In genomic region chr6:168827484-168827883, GRCh38 we compare ENCODE assay signal across 21 cellular contexts.
DNase-seq lines count a peak whose midpoint lies in the region; ATAC-seq and TF ChIP-seq lines count a peak whose summit lies in the region.
"Had no signal": no experiment of that assay in that cellular context is flagged by ENCODE, and none has a peak within 500 bp of the region (broad histone marks: within the 10 kb centered on the region; RNA-seq: fewer than 3 reads in every experiment).

No MANE protein-coding gene starts in this region.

- no peaks in the 10 kb centered on the region for H3K27me3 ChIP-seq in IMR-90 (ENCODE audit: control insufficient read depth, insufficient read depth, low read length)
- H3K27me3 ChIP-seq in smooth muscle cell (ENCODE audit: low read depth): no peaks in the 10 kb centered on the region

- no peaks in the 10 kb centered on the region for H3K79me1 ChIP-seq in IMR-90 (ENCODE audit: low read depth in 1 of 2, low read length in 2 of 2)

- no peak overlapping the region for H2BK20ac ChIP-seq in IMR-90 (ENCODE audit: low read depth, low read length)

- TF ChIP-seq CTCF in IMR-90 (conservative IDR thresholded peaks at IDR 0.05; ENCODE audit: low read depth, low read length) (no peak), brain (conservative IDR thresholded peaks at IDR 0.05) (no peak), smooth muscle cell (IDR thresholded peaks at IDR 0.05; ENCODE audit: borderline replicate concordance, insufficient read depth, poor library complexity, severe bottlenecking) (no peak)

- H3K9me3 ChIP-seq in IMR-90 (ENCODE audit: control insufficient read depth, insufficient read depth, low read length): peaks cover 19% of the 10 kb centered on the region; the same call in 1 of the 2 replicates
- H3K9me3 ChIP-seq in mesodermal cell (ENCODE audit: control insufficient read depth, low read length): no peaks in the 10 kb centered on the region
- no peaks in the 10 kb centered on the region for H3K9me3 ChIP-seq in smooth muscle cell (replicated peaks; ENCODE audit: low read depth)
- H3K9me3 ChIP-seq: A549, Caco-2, SJCRH30 had no signal

- no peak overlapping the region for H3K4ac ChIP-seq in IMR-90 (ENCODE audit: low read depth, low read length)

- no peaks in the 10 kb centered on the region for H3K79me2 ChIP-seq in smooth muscle cell (ENCODE audit: low read depth)

- H3K36me3 Mint-ChIP-seq in brain: no peaks in the 10 kb centered on the region
- no peaks in the 10 kb centered on the region for H3K36me3 Mint-ChIP-seq in activated naive CD4-positive, alpha-beta T cell treated with anti-CD3 and anti-CD28 coated beads, Interleukin-2, amount 50 U/mL, for 72 hours

- H3K27ac Mint-ChIP-seq in brain: peak overlapping the region in 4 of 5 experiments; percentile 13 to 67 (median 44)
- no peak overlapping the region for H3K27ac Mint-ChIP-seq in activated naive CD4-positive, alpha-beta T cell treated with anti-CD3 and anti-CD28 coated beads, Interleukin-2, amount 50 U/mL, for 72 hours
- H3K27ac Mint-ChIP-seq: CD4-positive, alpha-beta T cell had no signal

- no peak for DNase-seq in IMR-90
- DNase-seq in smooth muscle cell (lab: John Stamatoyannopoulos, UW; ENCODE audit: unreplicated experiment): no peak
- no peak for DNase-seq in activated naive CD4-positive, alpha-beta T cell treated with anti-CD3 and anti-CD28 coated beads, Interleukin-2, amount 50 U/mL, for 72 hours (ENCODE audit: low spot score in 2 of 2)
- no peak for DNase-seq in NCI-H1092 treated with DMSO at 0.1 percent for 48 hours (lab: John Stamatoyannopoulos, UW)
- DNase-seq: Caco-2; CD4-positive, alpha-beta T cell; GDM1; HCEC 1CT; KG1; MV-4-11; NCI-H1417 treated with DMSO at 0.1 percent for 48 hours; NCI-H187 treated with DMSO at 0.1 percent for 48 hours; NCI-H2171; NCI-H526 treated with DMSO at 0.1 percent for 48 hours; SJCRH30 had no signal

- POLR2A ChIA-PET in IMR-90 (lab: Charles Lee; ENCODE audit: unreplicated experiment): no interaction called here

- no peak overlapping the region for H3K14ac ChIP-seq in IMR-90 (replicated peaks; ENCODE audit: low read depth, low read length)

- no peak overlapping the region for H2BK120ac ChIP-seq in IMR-90 (ENCODE audit: low read depth, low read length)

- no peak overlapping the region for H3K56ac ChIP-seq in IMR-90 (ENCODE audit: extremely low read depth, insufficient read depth, low read length)

- no peak overlapping the region for H3K4me3 Mint-ChIP-seq in brain
- H3K4me3 Mint-ChIP-seq: CD4-positive, alpha-beta T cell had no signal

- no peak overlapping the region for H3K4me3 ChIP-seq in IMR-90 (ENCODE audit: insufficient read depth, low read depth, low read length)
- H3K4me3 ChIP-seq in mesodermal cell (ENCODE audit: extremely low read depth, insufficient read depth, low read length, poor library complexity, severe bottlenecking): no peak overlapping the region
- H3K4me3 ChIP-seq in smooth muscle cell: no peak overlapping the region
- H3K4me3 ChIP-seq: A549, SJCRH30 had no signal

- H3K4me1 ChIP-seq in IMR-90 (ENCODE audit: control insufficient read depth, insufficient read depth, low read length): no peaks in the 10 kb centered on the region
- H3K4me1 ChIP-seq in mesodermal cell (ENCODE audit: control insufficient read depth, insufficient read depth, low read length, poor library complexity, severe bottlenecking): no peaks in the 10 kb centered on the region
- H3K4me1 ChIP-seq in smooth muscle cell (ENCODE audit: low read depth): peaks cover 7% of the 10 kb centered on the region
- H3K4me1 ChIP-seq: A549, Caco-2 had no signal

- ATAC-seq in IMR-90 (ENCODE audit: low read depth): no peak
- ATAC-seq in activated naive CD4-positive, alpha-beta T cell treated with anti-CD3 and anti-CD28 coated beads, Interleukin-2, amount 50 U/mL, for 72 hours: no peak
- ATAC-seq in HG03571 (IDR thresholded peaks at IDR 0.05; ENCODE audit: unreplicated experiment): no peak
- ATAC-seq: A549, HepG2, Panc1 had no signal

- peaks cover 2% of the 10 kb centered on the region for H3K27me3 Mint-ChIP-seq in brain
- H3K27me3 Mint-ChIP-seq: CD4-positive, alpha-beta T cell had no signal

- no peak for TF ChIP-seq RAD21 in IMR-90 (IDR thresholded peaks at IDR 0.05; ENCODE audit: low read length)

- H3K23ac ChIP-seq in IMR-90 (ENCODE audit: low read depth, low read length): no peak overlapping the region

- H3K27ac ChIP-seq in IMR-90 (ENCODE audit: insufficient read depth, low read length) (no peak overlapping the region), mesodermal cell (ENCODE audit: low read depth, low read length, severe bottlenecking) (peak overlapping the region; percentile 23), smooth muscle cell (ENCODE audit: low read depth) (no peak overlapping the region)
- H3K27ac ChIP-seq: A549, SJCRH30 had no signal

- no peak overlapping the region for H3K18ac ChIP-seq in IMR-90 (ENCODE audit: low read depth, low read length)

- no peaks in the 10 kb centered on the region for H3F3A ChIP-seq in smooth muscle cell (ENCODE audit: low read depth)

- no peak overlapping the region for H3K9ac ChIP-seq in IMR-90 (ENCODE audit: low read depth, low read length)
- no peak overlapping the region for H3K9ac ChIP-seq in smooth muscle cell (ENCODE audit: low read depth)

- H3K9me3 Mint-ChIP-seq in brain: no peaks in the 10 kb centered on the region
- H3K9me3 Mint-ChIP-seq in activated naive CD4-positive, alpha-beta T cell treated with anti-CD3 and anti-CD28 coated beads, Interleukin-2, amount 50 U/mL, for 72 hours: no peaks in the 10 kb centered on the region
- H3K9me3 Mint-ChIP-seq: CD4-positive, alpha-beta T cell had no signal

- in situ Hi-C loops in IMR-90 (cut with MboI; ENCODE audit: low sequenced_read_pairs): no loop called here

- peak overlapping the region; percentile 31 for H2AK9ac ChIP-seq in IMR-90 (replicated peaks; ENCODE audit: low read depth, low read length, poor library complexity)

- no peak overlapping the region for H4K5ac ChIP-seq in IMR-90 (ENCODE audit: low read depth, low read length)

- no peak overlapping the region for H4K8ac ChIP-seq in IMR-90 (ENCODE audit: low read depth in 2 of 2, low read length in 2 of 2)

- intact Hi-C loops in IMR-90 (cut with micrococcal nuclease): no loop called here

- H2BK5ac ChIP-seq in IMR-90 (ENCODE audit: low read depth, low read length, poor library complexity, severe bottlenecking): no peak overlapping the region

- H4K20me1 ChIP-seq in IMR-90 (ENCODE audit: insufficient read depth, low read length) (no peaks in the 10 kb centered on the region), smooth muscle cell (ENCODE audit: low read depth) (no peaks in the 10 kb centered on the region)

- TF ChIP-seq POLR2A in IMR-90 (IDR thresholded peaks at IDR 0.05; ENCODE audit: low read depth, low read length): no peak

- WGBS in IMR-90 (ENCODE audit: extremely low coverage in 2 of 2, insufficient read length in 1 of 2), 2 experiments: no CpG with 5 or more reads among the region's 6 CpGs
- 66 to 85% methylated on average over 4 of the region's 6 CpGs for WGBS in mesodermal cell (ENCODE audit: insufficient coverage in 2 of 2), 2 experiments
- WGBS in smooth muscle cell (ENCODE audit: low lambda C conversion rate): 19% methylated on average over 6 of the region's 6 CpGs

- CTCF ChIA-PET in IMR-90 (lab: Yijun Ruan, JAX): no interaction called here

- no peaks in the 10 kb centered on the region for H3K9me1 ChIP-seq in IMR-90 (ENCODE audit: insufficient read depth, low read length)

- no peak overlapping the region for H2BK15ac ChIP-seq in IMR-90 (ENCODE audit: low read depth, low read length)

- dilution Hi-C loops in IMR-90 (cut with HindIII; ENCODE audit: low sequenced_read_pairs, unreplicated experiment): no loop called here

- H3K36me3 ChIP-seq in IMR-90 (ENCODE audit: control insufficient read depth, insufficient read depth, low read length) (no peaks in the 10 kb centered on the region), mesodermal cell (ENCODE audit: control insufficient read depth, insufficient read depth, low read length) (no peaks in the 10 kb centered on the region), smooth muscle cell (ENCODE audit: low read depth) (no peaks in the 10 kb centered on the region)
- H3K36me3 ChIP-seq: SJCRH30 had no signal

- H2AFZ ChIP-seq in IMR-90 (replicated peaks; ENCODE audit: low read length, poor library complexity) (no peak overlapping the region), smooth muscle cell (ENCODE audit: low read depth) (peak overlapping the region; percentile 65)

- no peak overlapping the region for H3K4me2 ChIP-seq in IMR-90 (ENCODE audit: low read depth, low read length)
- H3K4me2 ChIP-seq in smooth muscle cell: peak overlapping the region; percentile 41
- H3K4me2 ChIP-seq: A549 had no signal

- H3K4me1 Mint-ChIP-seq in brain: peaks cover 37% of the 10 kb centered on the region

- no TSS peak for BruUV-seq in IMR-90 (replicated peaks; lab: Mats Ljungman, UMichigan)

- H4K91ac ChIP-seq in IMR-90 (ENCODE audit: insufficient read depth, low read depth, low read length): no peak overlapping the region

- H2AK5ac ChIP-seq in IMR-90 (ENCODE audit: low read depth, low read length): no peak overlapping the region

TF ChIP-seq in IMR-90, 13 proteins besides CTCF, POLR2A, EP300 and RAD21:
- no peak for TF ChIP-seq SMC3 (IDR thresholded peaks at IDR 0.05; ENCODE audit: low read depth, low read length)
- TF ChIP-seq BHLHE40 (IDR thresholded peaks at IDR 0.05; ENCODE audit: low read depth, low read length): no peak
- TF ChIP-seq MXI1 (IDR thresholded peaks at IDR 0.05; ENCODE audit: borderline replicate concordance, low read depth, low read length): no peak
- TF ChIP-seq NFE2L2 (IDR thresholded peaks at IDR 0.05; ENCODE audit: low read depth, low read length): no peak
- TF ChIP-seq RFX5 (IDR thresholded peaks at IDR 0.05; ENCODE audit: low read depth, low read length): no peak
- no peak for TF ChIP-seq MAZ (IDR thresholded peaks at IDR 0.05; ENCODE audit: borderline replicate concordance, low read depth, low read length)

Comparison
In these comparisons a context has a peak if more than half of its experiments do, and no peak if none do; other contexts are left out.
1. H3K27ac Mint-ChIP-seq: peak in brain (4 of 5); none in activated naive CD4-positive, alpha-beta T cell treated with anti-CD3 and anti-CD28 coated beads, Interleukin-2, amount 50 U/mL, for 72 hours (0 of 2).